2 cellular contexts compared by ENCODE assay signal in genomic region chr19:10767726-10768125, GRCh38.
TF ChIP-seq lines count a peak whose summit lies in the region.

No MANE protein-coding gene starts in this region.

TF ChIP-seq in liver, 16 proteins besides CTCF, POLR2A, EP300 and RAD21:
- TF ChIP-seq YY1 (IDR thresholded peaks at IDR 0.05) (no peak), RXRA (IDR thresholded peaks at IDR 0.05) (peak; percentile 47 to 72), NR2F2 (IDR thresholded peaks at IDR 0.05) (no peak), FOXA1 (IDR thresholded peaks at IDR 0.05) (no peak), ZBTB33 (IDR thresholded peaks at IDR 0.05) (no peak), EGR1 (IDR thresholded peaks at IDR 0.05; ENCODE audit: low read depth in 2 of 2) (no peak), REST (IDR thresholded peaks at IDR 0.05) (no peak), HNF4A (conservative IDR thresholded peaks at IDR 0.05) (peak; percentile 19 to 46), ATF3 (IDR thresholded peaks at IDR 0.05) (no peak), HNF4G (IDR thresholded peaks at IDR 0.05) (no peak), TAF1 (conservative IDR thresholded peaks at IDR 0.05) (no peak), SP1 (IDR thresholded peaks at IDR 0.05) (peak; percentile 56), MAX (IDR thresholded peaks at IDR 0.05) (no peak), FOXA2 (IDR thresholded peaks at IDR 0.05) (peak; percentile 21), JUND (IDR thresholded peaks at IDR 0.05) (no peak), GABPA (IDR thresholded peaks at IDR 0.05 in 1 of 2, conservative IDR thresholded peaks at IDR 0.05 in 1 of 2) (no peak)

TF ChIP-seq in HepG2, 621 proteins besides CTCF, POLR2A, EP300 and RAD21:
- TF ChIP-seq ZNF607 (CRISPR knock-in tag; IDR thresholded peaks at IDR 0.05; ENCODE audit: borderline replicate concordance) (no peak), SOX6 (IDR thresholded peaks at IDR 0.05) (no peak), SOX6 (CRISPR knock-in tag; IDR thresholded peaks at IDR 0.05) (no peak), ZNF143 (CRISPR knock-in tag; IDR thresholded peaks at IDR 0.05) (no peak), TFDP1 (CRISPR knock-in tag; IDR thresholded peaks at IDR 0.05; ENCODE audit: borderline replicate concordance) (no peak), IKZF5 (CRISPR knock-in tag; IDR thresholded peaks at IDR 0.05) (no peak), NCOR1 (IDR thresholded peaks at IDR 0.05; ENCODE audit: borderline replicate concordance, low read length) (no peak), FOXK1 (CRISPR knock-in tag; IDR thresholded peaks at IDR 0.05; ENCODE audit: borderline replicate concordance, low read depth) (no peak), ZNF616 (CRISPR knock-in tag; IDR thresholded peaks at IDR 0.05; ENCODE audit: low read depth) (no peak), SUZ12 (IDR thresholded peaks at IDR 0.05; ENCODE audit: low read depth, low read length) (no peak), ZNF441 (CRISPR knock-in tag; IDR thresholded peaks at IDR 0.05; ENCODE audit: borderline replicate concordance) (no peak), ZNF704 (CRISPR knock-in tag; IDR thresholded peaks at IDR 0.05; ENCODE audit: borderline replicate concordance) (no peak), CBX5 (CRISPR knock-in tag; IDR thresholded peaks at IDR 0.05; ENCODE audit: borderline replicate concordance) (no peak), NFKBIZ (CRISPR knock-in tag; IDR thresholded peaks at IDR 0.05) (no peak)
